Comparison of ENCODE assay signal across 8 cellular contexts in genomic region chr17:31093866-31094599, GRCh38. TPM values are rescaled to one million over a fixed set of nuclear protein-coding genes. Genes with fewer than 3 reads are reported as not detected.
A peak's percentile ranks its signal among the peaks of the same experiment; 100 is the strongest.
DNase-seq lines count a peak whose midpoint lies in the region; ATAC-seq and TF ChIP-seq lines count a peak whose summit lies in the region.

No MANE protein-coding gene starts in this region.

- no peak for TF ChIP-seq CTCF in cardiac fibroblast (IDR thresholded peaks at IDR 0.05; ENCODE audit: low read depth, low read length)

- no peaks in the 10 kb centered on the region for H3K9me3 Mint-ChIP-seq in CD8-positive, alpha-beta memory T cell

- H3K27ac ChIP-seq in CD8-positive, alpha-beta memory T cell (ENCODE audit: low read depth, low read length), result peak overlapping the region; percentile 68
- peak overlapping the region; percentile 96 for H3K27ac ChIP-seq in HUES48 (ENCODE audit: low read depth, low read length)
- H3K27ac ChIP-seq in muscle layer of duodenum (ENCODE audit: low read length), result peak overlapping the region; percentile 88

- CTCF ChIA-PET in CD8-positive, alpha-beta memory T cell (lab: Charles Lee), result interaction anchor here (0.6 kb wide), 1 partner anchor 25 kb away, joined by 3 read pairs; no protein-coding TSS in a partner anchor

- peaks cover 0 to 6% (median 0%) of the 10 kb centered on the region in 3 donors for H3K36me3 Mint-ChIP-seq in CD8-positive, alpha-beta memory T cell

- peaks cover 4% of the 10 kb centered on the region for H3K4me1 ChIP-seq in CD8-positive, alpha-beta memory T cell (ENCODE audit: insufficient read depth, low read length)
- H3K4me1 ChIP-seq in HUES48 (ENCODE audit: control insufficient read depth, insufficient read depth, low read length) (peaks cover 14% of the 10 kb centered on the region), muscle layer of duodenum (ENCODE audit: control insufficient read depth in 1 of 2, insufficient read depth in 2 of 2, low read length in 2 of 2) (peaks cover 0 to 11% of the 10 kb centered on the region in 2 donors)

- peaks cover 13 to 17% (median 13%) of the 10 kb centered on the region in 3 donors for H3K4me1 Mint-ChIP-seq in CD8-positive, alpha-beta memory T cell

- H3K9ac ChIP-seq in HUES48 (ENCODE audit: low read depth, low read length), result peak overlapping the region; percentile 63; the same call in 1 of the 2 replicates

- H3K36me3 ChIP-seq in CD8-positive, alpha-beta memory T cell (ENCODE audit: insufficient read depth, low read length), result no peaks in the 10 kb centered on the region
- no peaks in the 10 kb centered on the region for H3K36me3 ChIP-seq in HUES48 (ENCODE audit: control insufficient read depth, insufficient read depth, low read length)
- peaks cover 0 to 4% of the 10 kb centered on the region in 2 donors for H3K36me3 ChIP-seq in muscle layer of duodenum (ENCODE audit: control insufficient read depth in 1 of 2, insufficient read depth in 2 of 2, low read length in 2 of 2)

- H3K27me3 ChIP-seq in CD8-positive, alpha-beta memory T cell (ENCODE audit: insufficient read depth, low read length, poor library complexity, severe bottlenecking), result no peaks in the 10 kb centered on the region
- H3K27me3 ChIP-seq in HUES48 (ENCODE audit: control insufficient read depth, insufficient read depth, low read length) (no peaks in the 10 kb centered on the region), muscle layer of duodenum (ENCODE audit: low read depth, low read length) (no peaks in the 10 kb centered on the region)

- peak overlapping the region; percentile 85 to 98 (median 93) for H3K27ac Mint-ChIP-seq in CD8-positive, alpha-beta memory T cell

- DNase-seq in CD8-positive, alpha-beta memory T cell, result peak in 1 of 5 donors; percentile 4
- DNase-seq in cardiac fibroblast (ENCODE audit: low read depth in 2 of 2) (no peak), NCI-H226 (no peak)

- ATAC-seq in GM19467 (IDR thresholded peaks at IDR 0.05; ENCODE audit: unreplicated experiment) (no peak), GM21447 (IDR thresholded peaks at IDR 0.05; ENCODE audit: unreplicated experiment) (no peak), GM21619 (IDR thresholded peaks at IDR 0.05; ENCODE audit: unreplicated experiment) (no peak)

- H3K9me3 ChIP-seq in CD8-positive, alpha-beta memory T cell (ENCODE audit: low read length), result no peaks in the 10 kb centered on the region
- H3K9me3 ChIP-seq in HUES48 (ENCODE audit: control insufficient read depth, insufficient read depth, low read length) (no peaks in the 10 kb centered on the region), muscle layer of duodenum (ENCODE audit: control insufficient read depth in 1 of 2, low read length in 2 of 2) (no peaks in the 10 kb centered on the region)

- H3K4me3 ChIP-seq in CD8-positive, alpha-beta memory T cell (ENCODE audit: low read length), result peak overlapping the region; percentile 78
- H3K4me3 ChIP-seq in HUES48 (ENCODE audit: low read depth, low read length) (peak overlapping the region; percentile 97), cardiac fibroblast (replicated peaks in 1 of 2; ENCODE audit: low read depth in 2 of 2, low read length in 2 of 2) (peak overlapping the region; percentile 82 to 83), muscle layer of duodenum (ENCODE audit: low read depth in 1 of 2, low read length in 2 of 2) (peak overlapping the region; percentile 89 to 94)

- POLR2A ChIA-PET in CD8-positive, alpha-beta memory T cell (lab: Charles Lee), result no interaction called here

- H3K27me3 Mint-ChIP-seq in CD8-positive, alpha-beta memory T cell, result peaks cover 0 to 5% of the 10 kb centered on the region in 2 donors

- H3K4me3 Mint-ChIP-seq in CD8-positive, alpha-beta memory T cell, result peak overlapping the region; percentile 82 to 98 (median 88)

RNA-seq across cellular contexts. Expression of gene NF1, which starts 0.7 kb away (rescaled TPM):
- total RNA-seq in CD8-positive, alpha-beta memory T cell, result 10 to 100 TPM; 22.8 TPM
- polyA plus RNA-seq in CD8-positive, alpha-beta memory T cell, result 5.8 TPM
